9 cellular contexts compared by ENCODE assay signal in the genomic region with DNA sequence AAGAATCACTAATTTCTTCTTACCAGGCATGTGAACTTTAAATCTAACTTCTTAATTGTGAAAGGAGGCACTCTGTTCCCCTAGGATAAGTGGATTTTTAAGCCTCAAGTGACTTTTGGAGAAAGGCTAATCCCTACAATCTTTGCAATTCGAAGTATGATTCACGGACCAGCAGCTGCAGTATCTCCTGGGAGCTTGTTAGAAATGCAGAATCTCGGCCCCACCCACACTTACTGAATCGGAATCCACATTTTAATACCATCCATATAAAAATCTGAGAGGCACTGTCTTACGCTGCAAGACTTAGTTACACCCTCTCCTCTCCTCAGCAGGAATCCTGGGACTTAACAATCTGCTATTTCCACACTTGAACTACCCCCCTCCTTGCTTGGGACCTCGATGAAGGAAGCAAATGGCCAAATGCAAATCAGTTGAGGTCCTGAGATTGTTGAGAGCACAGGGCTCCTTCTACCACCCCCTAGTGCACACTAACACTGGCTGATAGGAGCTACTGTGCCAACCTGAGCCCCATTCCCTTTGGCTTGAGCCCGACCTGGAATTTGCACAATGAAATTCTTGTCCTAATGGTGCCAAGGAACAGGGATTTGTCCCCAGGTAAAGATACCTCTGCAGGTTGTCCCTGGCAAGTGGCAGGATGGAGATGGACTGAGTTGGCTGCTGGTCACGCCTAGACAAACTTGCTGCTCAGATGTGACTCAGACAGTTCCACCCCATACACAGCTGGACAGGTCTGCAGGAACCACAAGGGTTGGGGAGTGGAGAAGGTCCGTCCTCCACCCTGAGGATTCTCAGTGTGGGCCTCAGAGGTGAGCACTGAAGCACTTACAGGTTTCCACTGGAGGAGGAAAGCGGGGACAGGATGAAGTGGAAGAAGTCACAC. TPM values are rescaled to one million over a fixed set of nuclear protein-coding genes. Genes with fewer than 3 reads are reported as not detected.
DNase-seq lines count a peak whose midpoint lies in the region; TF ChIP-seq lines count a peak whose summit lies in the region.
"Had no signal": no experiment of that assay in that cellular context is flagged by ENCODE, and none has a peak within 500 bp of the region (broad histone marks: within the 10 kb centered on the region; RNA-seq: fewer than 3 reads in every experiment).

No MANE protein-coding gene starts in this region.

- H3K36me3 ChIP-seq in HUES48 (ENCODE audit: control insufficient read depth, insufficient read depth, low read length) (peaks cover 36% of the 10 kb centered on the region), esophagus muscularis mucosa (peaks cover 28 to 51% (median 35%) of the 10 kb centered on the region in 4 donors), ovary (no peaks in the 10 kb centered on the region)

- CTCF ChIA-PET in HEK293T (lab: Yijun Ruan, JAX), result no interaction called here

- H3K9ac ChIP-seq in HUES48 (ENCODE audit: low read depth, low read length), result no peak overlapping the region

- TF ChIP-seq CTCF in esophagus muscularis mucosa (IDR thresholded peaks at IDR 0.05), result no peak
- no peak for TF ChIP-seq CTCF in ovary (IDR thresholded peaks at IDR 0.05)

- H3K4me3 ChIP-seq in HUES48 (ENCODE audit: low read depth, low read length) (no peak overlapping the region), esophagus muscularis mucosa (no peak overlapping the region), ovary (no peak overlapping the region)

- POLR2A ChIA-PET in HEK293T (lab: Yijun Ruan, JAX), result no interaction called here

- TF ChIP-seq EP300 in esophagus muscularis mucosa (IDR thresholded peaks at IDR 0.05), result no peak
- no peak for TF ChIP-seq EP300 in ovary (IDR thresholded peaks at IDR 0.05)

- H3K27me3 ChIP-seq in HUES48 (ENCODE audit: control insufficient read depth, insufficient read depth, low read length), result no peaks in the 10 kb centered on the region
- no peaks in the 10 kb centered on the region for H3K27me3 ChIP-seq in esophagus muscularis mucosa
- no peaks in the 10 kb centered on the region for H3K27me3 ChIP-seq in ovary

- H3K4me1 ChIP-seq in HUES48 (ENCODE audit: control insufficient read depth, insufficient read depth, low read length) (peaks cover 34% of the 10 kb centered on the region), esophagus muscularis mucosa (peaks cover 75 to 81% (median 78%) of the 10 kb centered on the region in 4 donors), ovary (ENCODE audit: insufficient read depth) (peaks cover 19% of the 10 kb centered on the region)

- H3K27ac ChIP-seq in HUES48 (ENCODE audit: low read depth, low read length), result peak overlapping the region; percentile 17
- peak overlapping the region; percentile 74 to 99 (median 82) for H3K27ac ChIP-seq in esophagus muscularis mucosa (replicated peaks in 1 of 4)
- peak overlapping the region; percentile 8 to 42 for H3K27ac ChIP-seq in ovary

- no peaks in the 10 kb centered on the region for H3K9me3 ChIP-seq in HUES48 (ENCODE audit: control insufficient read depth, insufficient read depth, low read length)
- H3K9me3 ChIP-seq in esophagus muscularis mucosa, result no peaks in the 10 kb centered on the region
- H3K9me3 ChIP-seq in ovary, result no peaks in the 10 kb centered on the region

- no peak for TF ChIP-seq POLR2A in esophagus muscularis mucosa (IDR thresholded peaks at IDR 0.05; ENCODE audit: low read depth)
- TF ChIP-seq POLR2A in ovary (IDR thresholded peaks at IDR 0.05), result no peak

- WGBS in esophagus muscularis mucosa, result 46% methylated on average over 10 of the region's 10 CpGs
- WGBS in ovary, 3 donors, result 38 to 48% (median 42%) methylated on average over 10 of the region's 10 CpGs

- DNase-seq in EL, result peak; percentile 55
- no peak for DNase-seq in esophagus muscularis mucosa (ENCODE audit: extremely low spot score)
- peak in 4 of 5 donors; percentile 21 to 70 (median 40) for DNase-seq in ovary
- no peak for DNase-seq in stimulated activated CD4-positive, alpha-beta T cell treated with anti-CD3 and anti-CD28 coated beads, Interleukin-4, amount 100 ng/mL, for 1 hour
- DNase-seq in HEK293T (ENCODE audit: extremely low spot score), result no peak
- DNase-seq in NCI-H1417 (lab: John Stamatoyannopoulos, UW), result no peak
- no peak for DNase-seq in LoVo (ENCODE audit: low spot score)
- DNase-seq: activated CD8-positive, alpha-beta memory T cell treated with anti-CD3 and anti-CD28 coated beads, Interleukin-2, amount 50 U/mL, for 48 hours had no signal

- intact Hi-C loops in esophagus muscularis mucosa (cut with DNase I) (no loop called here), ovary (cut with DNase I) (no loop called here)

TF ChIP-seq in HEK293T, 16 proteins besides CTCF, POLR2A, EP300 and RAD21:
- TF ChIP-seq FOXK2 (IDR thresholded peaks at IDR 0.05), result no peak
- TF ChIP-seq NFRKB (IDR thresholded peaks at IDR 0.05), result no peak
- TF ChIP-seq FOXM1 (IDR thresholded peaks at IDR 0.05; ENCODE audit: borderline replicate concordance), result no peak
- TF ChIP-seq, protein P1, sequence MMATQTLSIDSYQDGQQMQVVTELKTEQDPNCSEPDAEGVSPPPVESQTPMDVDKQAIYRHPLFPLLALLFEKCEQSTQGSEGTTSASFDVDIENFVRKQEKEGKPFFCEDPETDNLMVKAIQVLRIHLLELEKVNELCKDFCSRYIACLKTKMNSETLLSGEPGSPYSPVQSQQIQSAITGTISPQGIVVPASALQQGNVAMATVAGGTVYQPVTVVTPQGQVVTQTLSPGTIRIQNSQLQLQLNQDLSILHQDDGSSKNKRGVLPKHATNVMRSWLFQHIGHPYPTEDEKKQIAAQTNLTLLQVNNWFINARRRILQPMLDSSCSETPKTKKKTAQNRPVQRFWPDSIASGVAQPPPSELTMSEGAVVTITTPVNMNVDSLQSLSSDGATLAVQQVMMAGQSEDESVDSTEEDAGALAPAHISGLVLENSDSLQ (IDR thresholded peaks at IDR 0.05), result no peak
- TF ChIP-seq ELF4 (IDR thresholded peaks at IDR 0.05), result no peak
- no peak for TF ChIP-seq SP1 (IDR thresholded peaks at IDR 0.05)
- no peak for TF ChIP-seq CTBP1 (IDR thresholded peaks at IDR 0.05; ENCODE audit: borderline replicate concordance)
- no peak for TF ChIP-seq ZNF384 (IDR thresholded peaks at IDR 0.05)
- no peak for TF ChIP-seq FOXA1 (IDR thresholded peaks at IDR 0.05)
- no peak for TF ChIP-seq L3MBTL2 (conservative IDR thresholded peaks at IDR 0.05)
- TF ChIP-seq TARDBP (IDR thresholded peaks at IDR 0.05), result no peak
- TF ChIP-seq BHLHE40 (IDR thresholded peaks at IDR 0.05; ENCODE audit: borderline replicate concordance), result no peak
- TF ChIP-seq LEF1 (IDR thresholded peaks at IDR 0.05; ENCODE audit: borderline replicate concordance), result no peak
- no peak for TF ChIP-seq HDGF (IDR thresholded peaks at IDR 0.05; ENCODE audit: borderline replicate concordance)
- TF ChIP-seq SUZ12 (IDR thresholded peaks at IDR 0.05), result no peak
- TF ChIP-seq ARNT (IDR thresholded peaks at IDR 0.05), result no peak

RNA-seq across cellular contexts. Expression of a gene that starts 20.8 kb away (rescaled TPM):
- total RNA-seq in esophagus muscularis mucosa (10 to 100 TPM; 18.7 to 56.0 (median 39.9) TPM), ovary (10 to 100 TPM; 15.7 to 38.1 (median 29.2) TPM)
- 10 to 100 TPM; 10.1 to 16.2 TPM for polyA plus RNA-seq in ovary

RNA-seq across cellular contexts. Expression of a gene that starts 36.2 kb away (rescaled TPM):
- 1 to 10 TPM in 2 of 4 donors, under 1 TPM in 2; 0.71 to 1.6 (median 1.0) TPM for total RNA-seq in esophagus muscularis mucosa
- total RNA-seq in ovary, result 1 to 10 TPM in 2 of 7 donors, under 1 TPM in 5; 0.17 to 7.9 (median 0.60) TPM
- polyA plus RNA-seq in ovary, result 1 to 10 TPM in 1 of 2 donors, under 1 TPM in 1; 0.25 to 1.0 TPM

RNA-seq across cellular contexts. Expression of a gene that starts 48.5 kb away (rescaled TPM):
- under 1 TPM; 0.42 to 0.99 (median 0.63) TPM for total RNA-seq in esophagus muscularis mucosa
- 10 to 100 TPM in 5 of 7 donors, 1 to 10 TPM in 2; 3.7 to 19.0 (median 12.6) TPM for total RNA-seq in ovary
- polyA plus RNA-seq in ovary, result 10 to 100 TPM in 1 of 2 donors, 1 to 10 TPM in 1; 6.5 to 10.5 TPM

Comparison
In these comparisons a context has a peak if more than half of its experiments do, and no peak if none do; other contexts are left out.
1. DNase-seq: peak in EL (single experiment) and ovary (4 of 5); none in esophagus muscularis mucosa (single experiment), stimulated activated CD4-positive, alpha-beta T cell treated with anti-CD3 and anti-CD28 coated beads, Interleukin-4, amount 100 ng/mL, for 1 hour (single experiment), HEK293T (single experiment), NCI-H1417 (0 of 3) and LoVo (single experiment).
2. H3K27ac ChIP-seq: peak in every context shown above with its lines; median percentile 82 in esophagus muscularis mucosa; 25 in ovary; 17 in HUES48.